In the genomic region with DNA sequence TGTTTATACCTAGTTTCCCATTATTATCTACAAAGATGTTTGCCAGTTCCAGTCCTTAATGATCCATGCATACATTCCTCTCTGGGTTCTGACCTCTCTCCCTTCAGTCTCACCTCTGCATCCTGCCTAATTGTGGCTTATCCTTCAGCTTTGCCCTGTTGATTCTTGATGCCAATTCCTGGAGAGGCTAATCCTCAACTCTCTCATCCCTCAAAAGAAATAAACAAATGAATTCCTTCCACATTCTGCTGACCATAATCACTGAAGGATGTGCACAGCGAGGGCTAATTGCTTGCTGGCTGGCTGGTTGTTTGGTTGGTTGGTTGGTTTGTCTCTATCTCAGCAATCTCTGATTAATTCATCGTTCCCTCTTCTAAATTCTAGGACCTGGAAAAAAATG, we compare ENCODE assay signal across 29 cellular contexts.
DNase-seq lines count a peak whose midpoint lies in the region; ATAC-seq and TF ChIP-seq lines count a peak whose summit lies in the region.
"Had no signal": no experiment of that assay in that cellular context is flagged by ENCODE, and none has a peak within 500 bp of the region (broad histone marks: within the 10 kb centered on the region; RNA-seq: fewer than 3 reads in every experiment).

No MANE protein-coding gene starts in this region.

- no peak overlapping the region for H4K5ac ChIP-seq in H9 (ENCODE audit: insufficient read length, low read depth, low read length)

- H3K79me2 ChIP-seq in neural progenitor cell (ENCODE audit: low read depth) (no peaks in the 10 kb centered on the region), H9 (ENCODE audit: insufficient read depth, low read length) (no peaks in the 10 kb centered on the region)

- no peak overlapping the region for H2AFZ ChIP-seq in neural progenitor cell (replicated peaks)
- H2AFZ ChIP-seq in H9 (ENCODE audit: low read length), result no peak overlapping the region
- H2AFZ ChIP-seq: PC-9 had no signal

- no peak overlapping the region for H2BK20ac ChIP-seq in H9 (ENCODE audit: low read depth, low read length, poor library complexity, severe bottlenecking)

- H3K79me1 ChIP-seq in H9 (ENCODE audit: insufficient read depth, low read depth, low read length, poor library complexity, severe bottlenecking), result no peaks in the 10 kb centered on the region

- no peak overlapping the region for H2BK15ac ChIP-seq in H9 (ENCODE audit: low read depth, low read length)

- no peak overlapping the region for H3K4ac ChIP-seq in H9 (ENCODE audit: low read depth, low read length)

- intact Hi-C loops in heart left ventricle (cut with DNase I), result no loop called here

- H3K4me1 ChIP-seq in neural progenitor cell (peaks cover 43% of the 10 kb centered on the region), H9 (ENCODE audit: insufficient read depth, low read length) (no peaks in the 10 kb centered on the region), heart left ventricle (peaks cover 0 to 13% (median under 1%) of the 10 kb centered on the region in 12 donors)
- H3K4me1 ChIP-seq: psoas muscle, suprapubic skin had no signal

- peak overlapping the region; percentile 89 for H3K27ac ChIP-seq in neural progenitor cell
- H3K27ac ChIP-seq in H9 (ENCODE audit: insufficient read length, low read depth, low read length), result no peak overlapping the region
- H3K27ac ChIP-seq in heart left ventricle, result no peak overlapping the region
- H3K27ac ChIP-seq: PC-9, psoas muscle, suprapubic skin had no signal

- H3K27ac Mint-ChIP-seq in neural progenitor cell (no peak overlapping the region), H9 (no peak overlapping the region)
- no peak overlapping the region for H3K27ac Mint-ChIP-seq in activated T-helper 17 cell treated with anti-CD3 and anti-CD28 coated beads, Interleukin-2, amount 50 U/mL, for 72 hours
- H3K27ac Mint-ChIP-seq: activated CD4-positive, alpha-beta T cell treated with anti-CD3 and anti-CD28 coated beads for 36 hours; activated naive CD8-positive, alpha-beta T cell treated with anti-CD3 and anti-CD28 coated beads, Interleukin-2, amount 50 U/mL, for 24 hours; brain; CD4-positive, alpha-beta memory T cell; stimulated activated memory B cell treated with anti-CD40 and anti-IgM and Interleukin-4, amounts not matched to agents 10 μg/mL and 1 μg/mL and 100 μg/mL, for 72 hours had no signal

- H2BK12ac ChIP-seq in H9 (ENCODE audit: insufficient read length, low read depth, low read length), result no peak overlapping the region

- no peaks in the 10 kb centered on the region for H3K23me2 ChIP-seq in H9 (ENCODE audit: insufficient read length, low read depth, low read length, poor library complexity, severe bottlenecking)

- no peak overlapping the region for H2AK5ac ChIP-seq in H9 (ENCODE audit: insufficient read length, low read length)

- TF ChIP-seq POLR2A in heart left ventricle (IDR thresholded peaks at IDR 0.05), result no peak

- WGBS in H9 (ENCODE audit: extremely low coverage, insufficient read length, low lambda C conversion rate), result no CpG with 5 or more reads among the region's 2 CpGs
- 51 to 84% (median 80%) methylated on average over 2 of the region's 2 CpGs for WGBS in heart left ventricle, 4 donors

- ATAC-seq in activated T-helper 17 cell treated with anti-CD3 and anti-CD28 coated beads, Interleukin-2, amount 50 U/mL, for 72 hours (replicated peaks), result no peak
- ATAC-seq in heart left ventricle, result no peak
- ATAC-seq: activated CD4-positive, alpha-beta T cell treated with anti-CD3 and anti-CD28 coated beads for 36 hours; activated naive CD8-positive, alpha-beta T cell treated with anti-CD3 and anti-CD28 coated beads, Interleukin-2, amount 50 U/mL, for 24 hours; HepG2; left lobe of liver; psoas muscle; Right ventricle myocardium inferior; stimulated activated memory B cell treated with anti-CD40 and anti-IgM and Interleukin-4, amounts not matched to agents 10 μg/mL and 1 μg/mL and 100 μg/mL, for 72 hours had no signal

- peaks cover 20% of the 10 kb centered on the region for H3F3A ChIP-seq in neural progenitor cell (ENCODE audit: low read depth)

- H3T11ph ChIP-seq in H9 (ENCODE audit: low read length), result no peak overlapping the region

- no peak overlapping the region for H2BK5ac ChIP-seq in H9 (ENCODE audit: insufficient read length, low read length)

- no peak overlapping the region for H4K91ac ChIP-seq in H9 (ENCODE audit: insufficient read length, low read depth, low read length)

- no peak overlapping the region for H3K18ac ChIP-seq in H9 (ENCODE audit: insufficient read length, low read depth, low read length)

- H3K4me3 Mint-ChIP-seq in neural progenitor cell, result no peak overlapping the region
- no peak overlapping the region for H3K4me3 Mint-ChIP-seq in activated T-helper 17 cell treated with anti-CD3 and anti-CD28 coated beads, Interleukin-2, amount 50 U/mL, for 72 hours
- no peak overlapping the region for H3K4me3 Mint-ChIP-seq in H9
- H3K4me3 Mint-ChIP-seq: activated CD4-positive, alpha-beta T cell treated with anti-CD3 and anti-CD28 coated beads for 36 hours; activated naive CD8-positive, alpha-beta T cell treated with anti-CD3 and anti-CD28 coated beads, Interleukin-2, amount 50 U/mL, for 24 hours; brain; CD4-positive, alpha-beta memory T cell; naive B cell; stimulated activated memory B cell treated with anti-CD40 and anti-IgM and Interleukin-4, amounts not matched to agents 10 μg/mL and 1 μg/mL and 100 μg/mL, for 72 hours had no signal

- no peaks in the 10 kb centered on the region for H3K9me3 ChIP-seq in neural progenitor cell (ENCODE audit: low read depth)
- no peaks in the 10 kb centered on the region for H3K9me3 ChIP-seq in H9 (ENCODE audit: control insufficient read depth, low read depth, low read length)
- no peaks in the 10 kb centered on the region for H3K9me3 ChIP-seq in heart left ventricle
- H3K9me3 ChIP-seq: psoas muscle, sigmoid colon, suprapubic skin had no signal

- DNase-seq in AG20443 (ENCODE audit: low spot score), result peak; percentile 32
- peak; percentile 68 for DNase-seq in HCEC 1CT
- peak; percentile 42 for DNase-seq in choroid plexus epithelial cell (ENCODE audit: low read depth)
- peak; percentile 80 for DNase-seq in neural progenitor cell (ENCODE audit: low spot score)
- DNase-seq in H9, result no peak
- DNase-seq in heart left ventricle, result no peak
- no peak for DNase-seq in ureter (ENCODE audit: low spot score)
- DNase-seq: activated CD4-positive, alpha-beta T cell treated with anti-CD3 and anti-CD28 coated beads for 36 hours; activated gamma-delta T cell; activated naive CD8-positive, alpha-beta T cell treated with anti-CD3 and anti-CD28 coated beads, Interleukin-2, amount 50 U/mL, for 24 hours; activated T-cell treated with anti-CD3 and anti-CD28 coated beads, Interleukin-2, amount 50 U/mL, for 1 hour; CD4-positive, alpha-beta memory T cell; naive B cell; NCI-H1048; NCI-H1694; NCI-H524 treated with DMSO at 0.1 percent for 48 hours; NK-92 treated with Interleukin-12 subunit alpha and Interleukin-12 subunit beta, amount 100 ng/mL, for 24 hours; occipital lobe; PC-9; psoas muscle; sigmoid colon; stimulated activated CD4-positive, alpha-beta T cell treated with anti-CD3 and anti-CD28 coated beads, Interleukin-4, amount 100 ng/mL, for 4 hours had no signal

- H3K9me3 Mint-ChIP-seq in neural progenitor cell (peaks cover 2% of the 10 kb centered on the region), H9 (no peaks in the 10 kb centered on the region)
- H3K9me3 Mint-ChIP-seq in activated T-helper 17 cell treated with anti-CD3 and anti-CD28 coated beads, Interleukin-2, amount 50 U/mL, for 72 hours, result peaks cover 4% of the 10 kb centered on the region
- H3K9me3 Mint-ChIP-seq: activated naive CD8-positive, alpha-beta T cell treated with anti-CD3 and anti-CD28 coated beads, Interleukin-2, amount 50 U/mL, for 24 hours; stimulated activated memory B cell treated with anti-CD40 and anti-IgM and Interleukin-4, amounts not matched to agents 10 μg/mL and 1 μg/mL and 100 μg/mL, for 72 hours had no signal

- H3K36me3 Mint-ChIP-seq in neural progenitor cell (no peaks in the 10 kb centered on the region), H9 (ENCODE audit: insufficient read depth in 1 of 3, low read depth in 3 of 3) (no peaks in the 10 kb centered on the region)
- H3K36me3 Mint-ChIP-seq in activated T-helper 17 cell treated with anti-CD3 and anti-CD28 coated beads, Interleukin-2, amount 50 U/mL, for 72 hours (ENCODE audit: low read depth), result no peaks in the 10 kb centered on the region
- H3K36me3 Mint-ChIP-seq: brain; CD4-positive, alpha-beta memory T cell; naive B cell; stimulated activated memory B cell treated with anti-CD40 and anti-IgM and Interleukin-4, amounts not matched to agents 10 μg/mL and 1 μg/mL and 100 μg/mL, for 72 hours had no signal

- no peaks in the 10 kb centered on the region for H3K27me3 ChIP-seq in neural progenitor cell
- no peaks in the 10 kb centered on the region for H3K27me3 ChIP-seq in H9 (ENCODE audit: insufficient read depth, low read length)
- H3K27me3 ChIP-seq in heart left ventricle, result peaks cover 0 to 61% (median 8%) of the 10 kb centered on the region in 9 donors
- H3K27me3 ChIP-seq: sigmoid colon, suprapubic skin had no signal

- TF ChIP-seq CTCF in choroid plexus epithelial cell (conservative IDR thresholded peaks at IDR 0.05; ENCODE audit: low read depth, low read length) (no peak), neural progenitor cell (IDR thresholded peaks at IDR 0.05) (no peak), H9 (conservative IDR thresholded peaks at IDR 0.05) (no peak), heart left ventricle (IDR thresholded peaks at IDR 0.05) (no peak)

- H3K14ac ChIP-seq in H9 (ENCODE audit: insufficient read depth, low read length), result no peak overlapping the region

- H3K4me2 ChIP-seq in neural progenitor cell, result peak overlapping the region; percentile 64
- no peak overlapping the region for H3K4me2 ChIP-seq in H9 (ENCODE audit: insufficient read depth, insufficient read length, low read length)
- H3K4me2 ChIP-seq: PC-9 had no signal

- peaks cover 3% of the 10 kb centered on the region for H4K20me1 ChIP-seq in neural progenitor cell (ENCODE audit: low read depth)
- H4K20me1 ChIP-seq in H9 (ENCODE audit: control insufficient read depth, insufficient read depth, insufficient read length), result no peaks in the 10 kb centered on the region

- H3K4me3 ChIP-seq in choroid plexus epithelial cell (ENCODE audit: low read depth, low read length) (no peak overlapping the region), neural progenitor cell (no peak overlapping the region), heart left ventricle (no peak overlapping the region)
- H3K4me3 ChIP-seq: PC-9, psoas muscle, sigmoid colon, suprapubic skin had no signal

- H3K4me1 Mint-ChIP-seq in neural progenitor cell (peaks cover 36% of the 10 kb centered on the region), H9 (peaks cover 9 to 16% of the 10 kb centered on the region in 2 experiments)
- no peaks in the 10 kb centered on the region for H3K4me1 Mint-ChIP-seq in activated T-helper 17 cell treated with anti-CD3 and anti-CD28 coated beads, Interleukin-2, amount 50 U/mL, for 72 hours
- H3K4me1 Mint-ChIP-seq: activated CD4-positive, alpha-beta T cell treated with anti-CD3 and anti-CD28 coated beads for 36 hours; activated naive CD8-positive, alpha-beta T cell treated with anti-CD3 and anti-CD28 coated beads, Interleukin-2, amount 50 U/mL, for 24 hours; stimulated activated memory B cell treated with anti-CD40 and anti-IgM and Interleukin-4, amounts not matched to agents 10 μg/mL and 1 μg/mL and 100 μg/mL, for 72 hours had no signal

- H4K8ac ChIP-seq in H9 (replicated peaks; ENCODE audit: insufficient read length, low read depth, low read length), result no peak overlapping the region

- H3K56ac ChIP-seq in H9 (ENCODE audit: insufficient read length, low read depth, low read length), result no peak overlapping the region

- H3K9ac ChIP-seq in neural progenitor cell, result no peak overlapping the region
- no peak overlapping the region for H3K9ac ChIP-seq in H9 (ENCODE audit: extremely low read depth, insufficient read length, low read length)

- H3K23ac ChIP-seq in H9 (ENCODE audit: insufficient read length, low read depth, low read length), result no peak overlapping the region

- no peak overlapping the region for H2BK120ac ChIP-seq in H9 (ENCODE audit: low read depth, low read length, poor library complexity, severe bottlenecking)

- peaks cover 11% of the 10 kb centered on the region for H3K27me3 Mint-ChIP-seq in neural progenitor cell (ENCODE audit: insufficient read depth, low read depth)
- H3K27me3 Mint-ChIP-seq in activated T-helper 17 cell treated with anti-CD3 and anti-CD28 coated beads, Interleukin-2, amount 50 U/mL, for 72 hours, result peaks cover 16% of the 10 kb centered on the region
- H3K27me3 Mint-ChIP-seq in H9 (ENCODE audit: low read depth), result no peaks in the 10 kb centered on the region; the same call in 1 of the 2 replicates
- H3K27me3 Mint-ChIP-seq: brain had no signal

- H3K36me3 ChIP-seq in neural progenitor cell, result no peaks in the 10 kb centered on the region
- H3K36me3 ChIP-seq in heart left ventricle, result no peaks in the 10 kb centered on the region
- H3K36me3 ChIP-seq: sigmoid colon, suprapubic skin had no signal

Comparison
In these comparisons a context has a peak if more than half of its experiments do, and no peak if none do; other contexts are left out.
1. DNase-seq: peak in AG20443 (single experiment), HCEC 1CT (single experiment), choroid plexus epithelial cell (single experiment) and neural progenitor cell (single experiment); none in H9 (single experiment), heart left ventricle (0 of 5) and ureter (single experiment).